Comparison of ENCODE assay signal across 1 cellular context in the genomic region with DNA sequence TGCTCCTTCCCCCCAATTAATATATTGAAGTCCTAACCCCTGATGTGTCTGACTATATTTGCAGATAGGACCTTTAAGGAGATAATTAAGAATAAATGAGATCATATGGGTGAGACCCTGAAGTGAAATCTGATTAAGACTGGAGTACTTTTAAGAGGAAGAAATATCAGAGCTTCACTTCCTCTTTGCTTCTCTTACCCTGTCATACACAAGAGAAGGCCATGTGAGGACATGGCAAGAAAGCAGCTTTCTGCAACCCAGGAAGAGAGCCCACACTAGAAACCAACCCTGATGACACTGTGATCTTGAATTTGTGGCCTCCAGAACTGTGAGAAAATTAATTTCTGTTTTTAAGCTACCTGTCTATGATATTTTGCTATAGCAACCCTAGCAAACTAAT.
TF ChIP-seq lines count a peak whose summit lies in the region.

No MANE protein-coding gene starts in this region.

TF ChIP-seq in WTC11, 78 proteins besides CTCF, POLR2A, EP300 and RAD21 (continued from another document):
- TF ChIP-seq, protein P1, sequence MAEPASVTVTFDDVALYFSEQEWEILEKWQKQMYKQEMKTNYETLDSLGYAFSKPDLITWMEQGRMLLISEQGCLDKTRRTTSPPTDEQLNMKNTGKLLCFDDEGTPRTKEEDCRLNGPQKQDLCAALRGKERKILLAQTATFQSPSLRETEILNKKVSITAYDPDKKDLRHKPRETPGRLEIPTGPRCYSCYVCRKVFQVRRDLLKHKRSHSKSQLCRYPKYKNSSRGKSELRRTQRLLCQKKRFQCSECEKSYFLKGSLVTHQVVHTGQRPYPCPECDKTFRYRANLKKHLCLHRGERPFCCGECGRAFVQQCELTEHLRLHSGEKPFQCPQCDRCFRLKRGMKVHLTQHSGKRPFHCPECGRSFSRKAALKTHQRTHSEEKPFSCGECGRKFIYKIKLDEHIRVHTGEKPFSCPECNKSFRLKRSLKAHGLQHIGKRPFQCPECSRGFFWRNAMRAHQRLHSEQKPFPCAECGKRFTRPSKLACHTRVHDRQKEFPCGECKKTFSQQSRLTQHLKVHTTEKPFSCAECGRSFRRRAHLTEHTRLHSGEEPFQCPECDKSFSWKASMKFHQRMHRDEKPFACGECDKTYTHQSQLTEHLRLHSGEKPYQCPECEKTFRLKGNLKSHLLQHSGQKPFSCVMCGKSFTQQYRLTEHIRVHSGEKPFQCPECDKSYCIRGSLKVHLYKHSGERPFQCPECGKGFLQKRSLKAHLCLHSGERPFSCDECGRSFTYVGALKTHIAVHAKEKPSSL (CRISPR knock-in tag; conservative IDR thresholded peaks at IDR 0.05): no peak
- TF ChIP-seq NR1H2 (CRISPR knock-in tag; IDR thresholded peaks at IDR 0.05): no peak
- TF ChIP-seq TEAD1 (CRISPR knock-in tag; IDR thresholded peaks at IDR 0.05): no peak
- TF ChIP-seq ZNF416 (CRISPR knock-in tag; IDR thresholded peaks at IDR 0.05): no peak
